14 cellular contexts compared by ENCODE assay signal in the genomic region with DNA sequence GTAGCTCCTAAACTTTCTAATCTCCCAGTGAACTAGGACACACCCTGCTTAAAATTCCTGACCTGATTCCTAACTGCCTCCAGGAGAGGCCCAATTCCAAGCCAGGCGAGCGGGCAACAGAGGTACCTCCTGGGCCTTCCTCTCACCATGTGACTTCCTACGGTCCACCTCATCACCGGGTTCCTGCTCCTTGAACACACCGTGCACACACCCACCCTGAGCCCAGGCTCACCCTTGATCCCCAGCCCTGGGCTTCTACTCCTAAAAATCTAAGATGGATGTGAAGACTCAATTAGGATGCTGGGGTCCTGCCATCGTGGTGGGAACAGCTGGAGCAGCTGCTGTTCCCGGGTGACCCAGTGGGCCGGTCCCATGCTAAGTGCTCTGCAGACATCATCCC.
"Had no signal": no experiment of that assay in that cellular context is flagged by ENCODE, and none has a peak within 500 bp of the region (broad histone marks: within the 10 kb centered on the region; RNA-seq: fewer than 3 reads in every experiment).

No MANE protein-coding gene starts in this region.

- H3K27ac ChIP-seq: neural progenitor cell, pancreas had no signal

- H3K36me3 ChIP-seq: neural progenitor cell, pancreas had no signal

- H3K9me3 ChIP-seq: esophagus muscularis mucosa, pancreas had no signal

- H3K27ac Mint-ChIP-seq: activated CD8-positive, alpha-beta T cell treated with anti-CD3 and anti-CD28 coated beads, Interleukin-2, amount 10 ng/mL, durations not matched to agents 7 days and 5 days; activated naive CD4-positive, alpha-beta T cell treated with anti-CD3 and anti-CD28 coated beads for 36 hours; activated T-cell treated with anti-CD3 and anti-CD28 coated beads, Interleukin-2, amount 50 U/mL, for 72 hours; neural progenitor cell; stimulated activated memory B cell treated with anti-CD40 and anti-IgM and Interleukin-4, amounts not matched to agents 10 μg/mL and 1 μg/mL and 100 μg/mL, for 72 hours; T-helper 17 cell; type B pancreatic cell had no signal

- ATAC-seq: activated CD8-positive, alpha-beta T cell treated with anti-CD3 and anti-CD28 coated beads, Interleukin-2, amount 10 ng/mL, durations not matched to agents 7 days and 5 days; activated T-cell treated with anti-CD3 and anti-CD28 coated beads, Interleukin-2, amount 50 U/mL, for 72 hours; stimulated activated memory B cell treated with anti-CD40 and anti-IgM and Interleukin-4, amounts not matched to agents 10 μg/mL and 1 μg/mL and 100 μg/mL, for 72 hours; T-helper 17 cell had no signal

- H3K4me1 ChIP-seq: neural progenitor cell had no signal

- H3K36me3 Mint-ChIP-seq: type B pancreatic cell had no signal

- H3K4me1 Mint-ChIP-seq: stimulated activated memory B cell treated with anti-CD40 and anti-IgM and Interleukin-4, amounts not matched to agents 10 μg/mL and 1 μg/mL and 100 μg/mL, for 72 hours had no signal

- H3K27me3 Mint-ChIP-seq: stimulated activated memory B cell treated with anti-CD40 and anti-IgM and Interleukin-4, amounts not matched to agents 10 μg/mL and 1 μg/mL and 100 μg/mL, for 72 hours; T-helper 17 cell; type B pancreatic cell had no signal

- H3K9me3 Mint-ChIP-seq: activated naive CD4-positive, alpha-beta T cell treated with anti-CD3 and anti-CD28 coated beads for 36 hours; activated T-cell treated with anti-CD3 and anti-CD28 coated beads, Interleukin-2, amount 50 U/mL, for 72 hours; neural progenitor cell; stimulated activated memory B cell treated with anti-CD40 and anti-IgM and Interleukin-4, amounts not matched to agents 10 μg/mL and 1 μg/mL and 100 μg/mL, for 72 hours; type B pancreatic cell had no signal

- H3K4me3 ChIP-seq: esophagus muscularis mucosa, neural progenitor cell, pancreas had no signal

- DNase-seq: activated CD4-positive, alpha-beta T cell treated with anti-CD3 and anti-CD28 coated beads for 48 hours; activated CD8-positive, alpha-beta memory T cell treated with anti-CD3 and anti-CD28 coated beads, Interleukin-2, amount 50 U/mL, for 48 hours; activated CD8-positive, alpha-beta T cell treated with anti-CD3 and anti-CD28 coated beads, Interleukin-2, amount 10 ng/mL, durations not matched to agents 7 days and 5 days; activated naive CD4-positive, alpha-beta T cell treated with anti-CD3 and anti-CD28 coated beads for 36 hours; activated T-cell treated with anti-CD3 and anti-CD28 coated beads, Interleukin-2, amount 50 U/mL, for 72 hours; mesenchymal stem cell; SHP77 treated with DMSO at 0.1 percent for 48 hours; stimulated activated CD4-positive, alpha-beta T cell treated with anti-CD3 and anti-CD28 coated beads, Interleukin-12 subunit alpha, Interleukin-12 subunit beta, amount 100 ng/mL, for 4 hours; T-helper 17 cell had no signal

- H3K4me3 Mint-ChIP-seq: activated CD8-positive, alpha-beta T cell treated with anti-CD3 and anti-CD28 coated beads, Interleukin-2, amount 10 ng/mL, durations not matched to agents 7 days and 5 days; activated naive CD4-positive, alpha-beta T cell treated with anti-CD3 and anti-CD28 coated beads for 36 hours; activated T-cell treated with anti-CD3 and anti-CD28 coated beads, Interleukin-2, amount 50 U/mL, for 72 hours; neural progenitor cell; stimulated activated memory B cell treated with anti-CD40 and anti-IgM and Interleukin-4, amounts not matched to agents 10 μg/mL and 1 μg/mL and 100 μg/mL, for 72 hours; T-helper 17 cell; type B pancreatic cell had no signal

- H3K27me3 ChIP-seq: esophagus muscularis mucosa, neural progenitor cell, pancreas had no signal
